Comparison of ENCODE assay signal across 14 cellular contexts in genomic region chr4:6761540-6762243, GRCh38. TPM values are rescaled to one million over a fixed set of nuclear protein-coding genes. Genes with fewer than 3 reads are reported as not detected.
A peak's percentile ranks its signal among the peaks of the same experiment; 100 is the strongest.
DNase-seq lines count a peak whose midpoint lies in the region; ATAC-seq, FAIRE-seq and TF ChIP-seq lines count a peak whose summit lies in the region.
"Had no signal": no experiment of that assay in that cellular context is flagged by ENCODE, and none has a peak within 500 bp of the region (broad histone marks: within the 10 kb centered on the region; RNA-seq: fewer than 3 reads in every experiment).

No MANE protein-coding gene starts in this region.

- no peaks in the 10 kb centered on the region for H3K9me3 Mint-ChIP-seq in GM23338
- H3K9me3 Mint-ChIP-seq: activated T-cell treated with anti-CD3 and anti-CD28 coated beads, Interleukin-2, amount 50 U/mL, for 4 hours had no signal

- FAIRE-seq in pancreas (lab: Jason Lieb, UNC): no peak

- BruUV-seq in OCI-LY7 (replicated peaks; lab: Mats Ljungman, UMichigan): no TSS peak

- H3K9me2 ChIP-seq in GM23338 (ENCODE audit: insufficient read depth): no peaks in the 10 kb centered on the region
- H3K9me2 ChIP-seq in SK-N-SH: no peaks in the 10 kb centered on the region
- H3K9me2 ChIP-seq in OCI-LY7 (ENCODE audit: insufficient read depth, low read length): no peaks in the 10 kb centered on the region

- H3F3A ChIP-seq in GM23338 (replicated peaks; ENCODE audit: low read depth) (no peaks in the 10 kb centered on the region), SK-N-SH (replicated peaks; ENCODE audit: insufficient read depth) (no peaks in the 10 kb centered on the region)

- H2AFZ ChIP-seq in GM23338 (0 out of 2 replicates have a peak overlapping the region, but pooled peaks have one; percentile 38), SK-N-SH (ENCODE audit: low read depth) (no peak overlapping the region), OCI-LY7 (ENCODE audit: low read length) (no peak overlapping the region)

- TF ChIP-seq CTCF in GM23338 (conservative IDR thresholded peaks at IDR 0.05; ENCODE audit: low read depth in 2 of 2): no peak
- no peak for TF ChIP-seq CTCF in SK-N-SH (IDR thresholded peaks at IDR 0.05)
- TF ChIP-seq CTCF in foreskin fibroblast (IDR thresholded peaks at IDR 0.05; ENCODE audit: low read depth, low read length): no peak
- no peak for TF ChIP-seq CTCF in pancreas (IDR thresholded peaks at IDR 0.05)
- TF ChIP-seq CTCF in OCI-LY7 (conservative IDR thresholded peaks at IDR 0.05; ENCODE audit: low read length): no peak

- H3K4me2 ChIP-seq in GM23338: no peak overlapping the region
- 0 out of 2 replicates have a peak overlapping the region, but pooled peaks have one; percentile 11 for H3K4me2 ChIP-seq in SK-N-SH
- H3K4me2 ChIP-seq in OCI-LY7 (ENCODE audit: low read length): no peak overlapping the region
- H3K4me2 ChIP-seq: BLaER1 treated with 17β-estradiol and CSF1 and Interleukin-3, amounts not matched to agents 10 nM and 100 nM had no signal

- peaks cover 2% of the 10 kb centered on the region for H3K27me3 Mint-ChIP-seq in GM23338 (ENCODE audit: insufficient read depth, low read depth, poor library complexity)

- H3K9me3 ChIP-seq in SK-N-SH (no peaks in the 10 kb centered on the region), pancreas (no peaks in the 10 kb centered on the region), OCI-LY7 (ENCODE audit: low read length) (no peaks in the 10 kb centered on the region)
- H3K9me3 ChIP-seq: BLaER1 treated with 17β-estradiol and CSF1 and Interleukin-3, amounts not matched to agents 10 nM and 100 nM had no signal

- ATAC-seq in GM23338: peak; percentile 25; the same call in 2 of the 3 replicates
- ATAC-seq in pancreas: peak; percentile 40 to 82 (median 56)
- no peak for ATAC-seq in HG02884 (IDR thresholded peaks at IDR 0.05; ENCODE audit: unreplicated experiment)
- ATAC-seq: activated CD4-positive, CD25-positive, alpha-beta regulatory T cell treated with anti-CD3 and anti-CD28 coated beads, Interleukin-2, amount 50 U/mL, for 24 hours had no signal

- no peak for DNase-seq in GM23338 (ENCODE audit: low spot score)
- peak; percentile 84 for DNase-seq in SK-N-SH
- DNase-seq in foreskin fibroblast: peak; percentile 54 to 66
- peak in 1 of 6 donors; percentile 52 for DNase-seq in pancreas
- no peak for DNase-seq in OCI-LY7 (ENCODE audit: low spot score)
- no peak for DNase-seq in central memory CD4-positive, alpha-beta T cell
- no peak for DNase-seq in COLO668 (lab: John Stamatoyannopoulos, UW; ENCODE audit: unreplicated experiment)
- DNase-seq: activated T-cell treated with anti-CD3 and anti-CD28 coated beads, Interleukin-2, amount 50 U/mL, for 4 hours; NCI-H748 treated with DMSO at 0.1 percent for 48 hours; stimulated activated naive CD4-positive, alpha-beta T cell treated with Interleukin-2 at 50 U/mL for 16 hours; SW 1271 had no signal

- CTCF ChIA-PET in SK-N-SH (lab: Yijun Ruan, JAX) (interaction anchor here (0.6 to 2.1 kb wide), 11 partner anchors 9 to 309 kb away, joined by 3 to 7 read pairs (median 4); partner anchors contain the start of gene KIAA0232), OCI-LY7 (lab: Charles Lee; ENCODE audit: unreplicated experiment) (no interaction called here)

- H3K79me2 ChIP-seq in GM23338 (replicated peaks; ENCODE audit: insufficient read depth): no peaks in the 10 kb centered on the region
- H3K79me2 ChIP-seq in SK-N-SH (ENCODE audit: insufficient read depth): no peaks in the 10 kb centered on the region
- H3K79me2 ChIP-seq in OCI-LY7 (ENCODE audit: insufficient read depth, low read depth, low read length): no peaks in the 10 kb centered on the region

- H3K36me3 ChIP-seq in GM23338 (ENCODE audit: insufficient read depth) (no peaks in the 10 kb centered on the region), SK-N-SH (replicated peaks in 1 of 2; ENCODE audit: control insufficient read depth in 1 of 2, insufficient read depth in 2 of 2, low read length in 1 of 2) (no peaks in the 10 kb centered on the region), pancreas (no peaks in the 10 kb centered on the region), OCI-LY7 (ENCODE audit: insufficient read depth, low read length) (no peaks in the 10 kb centered on the region)
- H3K36me3 ChIP-seq: BLaER1 treated with 17β-estradiol and CSF1 and Interleukin-3, amounts not matched to agents 10 nM and 100 nM had no signal

- WGBS in SK-N-SH (ENCODE audit: low lambda C conversion rate): 50% methylated on average over 30 of the region's 31 CpGs
- WGBS in pancreas, 2 donors: 65 to 72% methylated on average over 31 of the region's 31 CpGs

- TF ChIP-seq RAD21 in SK-N-SH (IDR thresholded peaks at IDR 0.05; ENCODE audit: low read length): no peak

- H3K4me1 Mint-ChIP-seq in GM23338: 0 out of 3 replicates have a peak, but pooled peaks cover 4% of the 10 kb centered on the region

- intact Hi-C loops in pancreas (cut with DNase I) (no loop called here), OCI-LY7 (cut with micrococcal nuclease; ENCODE audit: unreplicated experiment) (no loop called here)

- no peak overlapping the region for H3K27ac Mint-ChIP-seq in GM23338

- no peaks in the 10 kb centered on the region for H3K4me1 ChIP-seq in GM23338 (ENCODE audit: insufficient read depth)
- H3K4me1 ChIP-seq in SK-N-SH (ENCODE audit: control insufficient read depth in 1 of 2, insufficient read depth in 2 of 2, low read depth in 1 of 2, low read length in 1 of 2): peaks cover 0 to 14% of the 10 kb centered on the region in 2 experiments; a peak in 1 of 4 replicates
- H3K4me1 ChIP-seq in pancreas: no peaks in the 10 kb centered on the region
- no peaks in the 10 kb centered on the region for H3K4me1 ChIP-seq in OCI-LY7 (ENCODE audit: insufficient read depth, low read length, poor library complexity, severe bottlenecking)

- H3K4me3 Mint-ChIP-seq in GM23338: no peak overlapping the region
- H3K4me3 Mint-ChIP-seq: activated T-cell treated with anti-CD3 and anti-CD28 coated beads, Interleukin-2, amount 50 U/mL, for 4 hours had no signal

- no peak overlapping the region for H3K9ac ChIP-seq in SK-N-SH
- H3K9ac ChIP-seq: BLaER1 treated with 17β-estradiol and CSF1 and Interleukin-3, amounts not matched to agents 10 nM and 100 nM had no signal

- POLR2A ChIA-PET in SK-N-SH (lab: Yijun Ruan, JAX): interaction anchor here (0.6 kb wide), 1 partner anchor 1169 kb away, joined by 4 read pairs; no protein-coding TSS in a partner anchor
- POLR2A ChIA-PET in OCI-LY7 (lab: Charles Lee): no interaction called here

- TF ChIP-seq EP300 in SK-N-SH (IDR thresholded peaks at IDR 0.05; ENCODE audit: borderline replicate concordance in 1 of 2, low read depth in 1 of 2, low read length in 1 of 2): no peak

- H4K20me1 ChIP-seq in GM23338 (replicated peaks; ENCODE audit: insufficient read depth) (no peaks in the 10 kb centered on the region), SK-N-SH (ENCODE audit: insufficient read depth) (no peaks in the 10 kb centered on the region), OCI-LY7 (ENCODE audit: insufficient read depth, low read length) (no peaks in the 10 kb centered on the region)
- H4K20me1 ChIP-seq: BLaER1 treated with 17β-estradiol and CSF1 and Interleukin-3, amounts not matched to agents 10 nM and 100 nM had no signal

- H3K27ac ChIP-seq in GM23338 (ENCODE audit: low read depth): no peak overlapping the region
- H3K27ac ChIP-seq in SK-N-SH (ENCODE audit: low read depth in 2 of 2, low read length in 1 of 2): peak overlapping the region in 1 of 2 experiments; percentile 48; a peak in 1 of 4 replicates
- no peak overlapping the region for H3K27ac ChIP-seq in pancreas
- no peak overlapping the region for H3K27ac ChIP-seq in OCI-LY7 (ENCODE audit: low read depth, low read length, poor library complexity, severe bottlenecking)
- H3K27ac ChIP-seq: BLaER1 treated with 17β-estradiol and CSF1 and Interleukin-3, amounts not matched to agents 10 nM and 100 nM had no signal

- H3K27me3 ChIP-seq in GM23338 (ENCODE audit: insufficient read depth) (no peaks in the 10 kb centered on the region), SK-N-SH (ENCODE audit: insufficient read depth) (no peaks in the 10 kb centered on the region), pancreas (no peaks in the 10 kb centered on the region)
- H3K27me3 ChIP-seq: BLaER1 treated with 17β-estradiol and CSF1 and Interleukin-3, amounts not matched to agents 10 nM and 100 nM had no signal

- H3K36me3 Mint-ChIP-seq in GM23338 (ENCODE audit: low read depth): no peaks in the 10 kb centered on the region

- H3K4me3 ChIP-seq in GM23338: no peak overlapping the region
- H3K4me3 ChIP-seq in SK-N-SH (ENCODE audit: low read depth in 2 of 2, low read length in 1 of 2): no peak overlapping the region; a peak in 1 of 4 replicates
- peak overlapping the region in 1 of 2 donors; percentile 43 for H3K4me3 ChIP-seq in foreskin fibroblast (ENCODE audit: low read depth in 1 of 2, low read length in 2 of 2)
- no peak overlapping the region for H3K4me3 ChIP-seq in pancreas
- H3K4me3 ChIP-seq in OCI-LY7 (ENCODE audit: low read depth, low read length, poor library complexity, severe bottlenecking): no peak overlapping the region
- H3K4me3 ChIP-seq: BLaER1 treated with 17β-estradiol and CSF1 and Interleukin-3, amounts not matched to agents 10 nM and 100 nM had no signal

RNA-seq across cellular contexts. Expression of gene KIAA0232, which starts 20.8 kb away (rescaled TPM):
- 34.9 and 45.1 TPM in 2 replicates for total RNA-seq in GM23338 (2014; rRNA removed; shearing (Covaris generic))
- polyA plus RNA-seq in GM23338 (2016; fragmentation: Nextera tagmentation; extraction: Ambion mirVana) (12.3 and 14.3 TPM in 2 replicates), SK-N-SH (2012; rRNA removed) (5.7 and 7.7 TPM in 2 replicates), pancreas (1 to 10 TPM; 4.0 to 8.9 TPM)
- polyA plus RNA-seq in SK-N-SH (2012; cell fraction: cytosol; rRNA removed): 7.1 and 7.2 TPM in 2 replicates
- 4.6 and 9.7 TPM in 2 replicates for polyA plus RNA-seq in SK-N-SH (2012; cell fraction: nucleus; rRNA removed)
- total RNA-seq in pancreas (10 to 100 TPM in 2 of 6 donors, 1 to 10 TPM in 4; 7.0 to 12.4 (median 8.9) TPM), OCI-LY7 (2022) (13.5 and 15.8 TPM in 2 replicates)
- 7.5 and 8.0 TPM in 2 replicates for total RNA-seq in OCI-LY7 (2014; rRNA removed; shearing (Covaris generic))

RNA-seq across cellular contexts. Expression of gene BLOC1S4, which starts 45.7 kb away (rescaled TPM):
- 33.7 and 35.2 TPM in 2 replicates for total RNA-seq in GM23338 (2014; rRNA removed; shearing (Covaris generic))
- 23.9 and 26.5 TPM in 2 replicates for polyA plus RNA-seq in GM23338 (2016; fragmentation: Nextera tagmentation; extraction: Ambion mirVana)
- polyA plus RNA-seq in SK-N-SH (2012; rRNA removed): 21.9 and 22.1 TPM in 2 replicates
- 19.1 and 23.7 TPM in 2 replicates for polyA plus RNA-seq in SK-N-SH (2012; cell fraction: cytosol; rRNA removed)
- 11.5 and 13.3 TPM in 2 replicates for polyA plus RNA-seq in SK-N-SH (2012; cell fraction: nucleus; rRNA removed)
- total RNA-seq in pancreas: 1 to 10 TPM; 3.7 to 7.1 (median 5.1) TPM
- 1 to 10 TPM; 3.3 to 8.4 TPM for polyA plus RNA-seq in pancreas
- 26.5 and 36.1 TPM in 2 replicates for total RNA-seq in OCI-LY7 (2014; rRNA removed; shearing (Covaris generic))
- total RNA-seq in OCI-LY7 (2022): 26.1 and 32.3 TPM in 2 replicates

RNA-seq across cellular contexts. Expression of gene MRFAP1L1, which starts 52.0 kb away (rescaled TPM):
- 58.2 and 61.6 TPM in 2 replicates for total RNA-seq in GM23338 (2014; rRNA removed; shearing (Covaris generic))
- polyA plus RNA-seq in GM23338 (2016; fragmentation: Nextera tagmentation; extraction: Ambion mirVana) (63.4 and 73.8 TPM in 2 replicates), SK-N-SH (2012; rRNA removed) (60.3 and 64.1 TPM in 2 replicates), pancreas (10 to 100 TPM; 23.5 to 39.8 TPM)
- 76.3 and 97.1 TPM in 2 replicates for polyA plus RNA-seq in SK-N-SH (2012; cell fraction: cytosol; rRNA removed)
- polyA plus RNA-seq in SK-N-SH (2012; cell fraction: nucleus; rRNA removed): 29.8 and 34.5 TPM in 2 replicates
- total RNA-seq in pancreas (10 to 100 TPM; 12.4 to 26.6 (median 20.4) TPM), OCI-LY7 (2022) (49.3 and 50.1 TPM in 2 replicates)
- total RNA-seq in OCI-LY7 (2014; rRNA removed; shearing (Covaris generic)): 50.5 and 79.2 TPM in 2 replicates

Comparison
In these comparisons a context has a peak if more than half of its experiments do, and no peak if none do; other contexts are left out.
1. DNase-seq: peak in SK-N-SH (single experiment) and foreskin fibroblast (2 of 2); none in GM23338 (single experiment), OCI-LY7 (single experiment), central memory CD4-positive, alpha-beta T cell (single experiment) and COLO668 (single experiment).